8 cellular contexts compared by ENCODE assay signal in genomic region chr18:8706545-8706980, GRCh38. TPM values are rescaled to one million over a fixed set of nuclear protein-coding genes. Genes with fewer than 3 reads are reported as not detected.
DNase-seq lines count a peak whose midpoint lies in the region; ATAC-seq and TF ChIP-seq lines count a peak whose summit lies in the region.

No MANE protein-coding gene starts in this region.

- no peak overlapping the region for H3K27ac ChIP-seq in naive thymus-derived CD4-positive, alpha-beta T cell (ENCODE audit: low read depth, low read length)

- peaks cover 2% of the 10 kb centered on the region for H3K36me3 Mint-ChIP-seq in chondrocyte (ENCODE audit: low read depth)
- no peaks in the 10 kb centered on the region for H3K36me3 Mint-ChIP-seq in naive thymus-derived CD4-positive, alpha-beta T cell

- POLR2A ChIA-PET in naive thymus-derived CD4-positive, alpha-beta T cell (lab: Charles Lee), result no interaction called here

- DNase-seq in NOMO-1 treated with dmso at 0.1 percent for 144 hours (lab: John Stamatoyannopoulos, UW; ENCODE audit: unreplicated experiment) (peak; percentile 1), chondrocyte (ENCODE audit: low spot score) (no peak), NCI-H2081 treated with DMSO at 0.1 percent for 48 hours (lab: John Stamatoyannopoulos, UW) (no peak), left colon (no peak), GDM1 (lab: John Stamatoyannopoulos, UW) (no peak)
- DNase-seq in naive thymus-derived CD4-positive, alpha-beta T cell, result peak in 5 of 9 donors; percentile 22 to 39 (median 30)

- H3K4me1 ChIP-seq in ES-I3 (ENCODE audit: insufficient read depth, low read length), result peaks cover 36% of the 10 kb centered on the region
- peaks cover 6 to 21% of the 10 kb centered on the region in 2 donors for H3K4me1 ChIP-seq in naive thymus-derived CD4-positive, alpha-beta T cell (ENCODE audit: control insufficient read depth in 2 of 2, insufficient read depth in 2 of 2, low read length in 2 of 2)

- H3K4me3 ChIP-seq in naive thymus-derived CD4-positive, alpha-beta T cell (ENCODE audit: low read length), result peak overlapping the region; percentile 18

- peak overlapping the region; percentile 95 for H3K27ac Mint-ChIP-seq in chondrocyte (ENCODE audit: unreplicated experiment)
- peak overlapping the region in 6 of 9 donors; percentile 21 to 86 (median 62) for H3K27ac Mint-ChIP-seq in naive thymus-derived CD4-positive, alpha-beta T cell

- H3K9ac ChIP-seq in ES-I3 (ENCODE audit: low read depth, low read length), result peak overlapping the region; percentile 56

- TF ChIP-seq CTCF in chondrocyte (IDR thresholded peaks at IDR 0.05), result no peak

- CTCF ChIA-PET in naive thymus-derived CD4-positive, alpha-beta T cell (lab: Charles Lee), result interaction anchor here (0.9 kb wide), 1 partner anchor 16 kb away, joined by 3 read pairs; no protein-coding TSS in a partner anchor

- peak overlapping the region; percentile 99 for H3K4me3 Mint-ChIP-seq in chondrocyte (ENCODE audit: unreplicated experiment)
- H3K4me3 Mint-ChIP-seq in naive thymus-derived CD4-positive, alpha-beta T cell, result peak overlapping the region; percentile 74 to 98 (median 90)

- H3K36me3 ChIP-seq in ES-I3 (ENCODE audit: insufficient read depth, low read length), result 0 out of 2 replicates have a peak, but pooled peaks cover 3% of the 10 kb centered on the region
- H3K36me3 ChIP-seq in naive thymus-derived CD4-positive, alpha-beta T cell (ENCODE audit: control insufficient read depth in 2 of 3, insufficient read depth in 3 of 3, low read length in 3 of 3), result no peaks in the 10 kb centered on the region

- intact Hi-C loops in naive thymus-derived CD4-positive, alpha-beta T cell (cut with micrococcal nuclease), result loop anchor here in 1 of 2 donors (2.0 to 10.0 kb wide), 3 partner anchors 628 to 1208 kb away; partner anchors contain the start of genes PPP4R1, TWSG1 and VAPA
- intact Hi-C loops in left colon (cut with DNase I, micrococcal nuclease), result no loop called here

- peaks cover 5 to 19% of the 10 kb centered on the region in 2 donors for H3K27me3 ChIP-seq in naive thymus-derived CD4-positive, alpha-beta T cell (ENCODE audit: control insufficient read depth in 2 of 2, insufficient read depth in 2 of 2, low read length in 2 of 2)

- no peak for ATAC-seq in naive thymus-derived CD4-positive, alpha-beta T cell
- ATAC-seq in GM18519 (IDR thresholded peaks at IDR 0.05; ENCODE audit: low FRiP score, unreplicated experiment), result no peak
- no peak for ATAC-seq in left colon

- no peaks in the 10 kb centered on the region for H3K27me3 Mint-ChIP-seq in chondrocyte (ENCODE audit: low read depth)
- H3K27me3 Mint-ChIP-seq in naive thymus-derived CD4-positive, alpha-beta T cell, result peaks cover 47 to 66% (median 61%) of the 10 kb centered on the region in 5 donors

- H3K9me3 Mint-ChIP-seq in chondrocyte (ENCODE audit: low read depth), result peaks cover 2% of the 10 kb centered on the region
- H3K9me3 Mint-ChIP-seq in naive thymus-derived CD4-positive, alpha-beta T cell, result peaks cover 0 to 5% (median 1%) of the 10 kb centered on the region in 11 donors

- peaks cover 49% of the 10 kb centered on the region for H3K4me1 Mint-ChIP-seq in chondrocyte (ENCODE audit: low read depth)
- H3K4me1 Mint-ChIP-seq in naive thymus-derived CD4-positive, alpha-beta T cell, result peaks cover 13 to 29% (median 17%) of the 10 kb centered on the region in 7 donors

- no peaks in the 10 kb centered on the region for H3K9me3 ChIP-seq in ES-I3 (ENCODE audit: control insufficient read depth, insufficient read depth, low read length)
- no peaks in the 10 kb centered on the region for H3K9me3 ChIP-seq in naive thymus-derived CD4-positive, alpha-beta T cell (ENCODE audit: control insufficient read depth in 2 of 3, low read length in 3 of 3)

RNA-seq across cellular contexts. Expression of gene MTCL1, which starts 1.2 kb away (rescaled TPM):
- 43.9 to 54.4 TPM (median 50.8 TPM) in 3 replicates for total RNA-seq in chondrocyte
- under 1 TPM in 3 of 5 experiments, not detected in 2; 0.17 to 0.81 (median 0.61) TPM for total RNA-seq in naive thymus-derived CD4-positive, alpha-beta T cell
- polyA plus RNA-seq in naive thymus-derived CD4-positive, alpha-beta T cell, result not detected
- total RNA-seq in left colon, result 10 to 100 TPM in 1 of 2 donors, 1 to 10 TPM in 1; 4.1 to 17.2 TPM

Comparison
In these comparisons a context has a peak if more than half of its experiments do, and no peak if none do; other contexts are left out.
1. DNase-seq: peak in NOMO-1 treated with dmso at 0.1 percent for 144 hours (single experiment) and naive thymus-derived CD4-positive, alpha-beta T cell (5 of 9); none in chondrocyte (single experiment), NCI-H2081 treated with DMSO at 0.1 percent for 48 hours (single experiment), left colon (0 of 2) and GDM1 (single experiment).